Comparison of ENCODE assay signal across 19 cellular contexts in the genomic region with DNA sequence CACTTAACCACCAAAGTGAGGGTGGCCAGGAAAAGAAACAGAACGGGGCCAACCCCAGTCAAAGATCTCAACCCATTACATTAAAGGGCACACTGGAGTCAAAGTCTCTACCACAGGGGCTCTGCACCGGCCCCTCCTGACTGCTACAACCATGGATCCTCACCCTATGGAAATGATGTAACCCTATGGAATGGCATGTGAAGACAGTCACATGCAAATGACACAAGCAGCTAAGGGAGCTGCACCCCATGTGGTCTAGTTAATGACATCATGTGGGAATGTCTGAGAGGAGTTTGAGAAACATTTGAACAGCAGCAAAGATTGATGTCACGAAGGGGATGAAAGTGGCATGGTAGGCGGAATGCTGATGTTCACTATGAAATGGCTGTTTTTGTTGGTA.
DNase-seq lines count a peak whose midpoint lies in the region; ATAC-seq, FAIRE-seq and TF ChIP-seq lines count a peak whose summit lies in the region.
"Had no signal": no experiment of that assay in that cellular context is flagged by ENCODE, and none has a peak within 500 bp of the region (broad histone marks: within the 10 kb centered on the region; RNA-seq: fewer than 3 reads in every experiment).

No MANE protein-coding gene starts in this region.

- H3K79me2 ChIP-seq in H1 (ENCODE audit: control insufficient read depth in 1 of 2, insufficient read depth in 2 of 2, low read length in 2 of 2) = no peaks in the 10 kb centered on the region

- CTCF ChIA-PET in H1 (lab: Charles Lee; ENCODE audit: partially characterized antibody) = no interaction called here

- DNase-seq in Daoy (ENCODE audit: low read depth) = peak; percentile 12
- peak; percentile 7 for DNase-seq in NCI-H69 (lab: John Stamatoyannopoulos, UW)
- peak in 1 of 2 experiments; percentile 9 for DNase-seq in H1 (ENCODE audit: low read depth in 1 of 2, low spot score in 2 of 2)
- DNase-seq in iPS-NIHi7 (ENCODE audit: extremely low spot score) = peak; percentile 22
- no peak for DNase-seq in naive thymus-derived CD8-positive, alpha-beta T cell
- DNase-seq: AML-193, DMS53, KG1, NCI-H1048, NCI-H146, NCI-H2081 treated with DMSO at 0.1 percent for 48 hours, NCI-H226, NCI-H526 treated with DMSO at 0.1 percent for 48 hours, Peyer's patch, SHP77 had no signal

- no peaks in the 10 kb centered on the region for H3K23me2 ChIP-seq in H1 (ENCODE audit: low read depth, low read length)

- H3K27me3 Mint-ChIP-seq in naive thymus-derived CD8-positive, alpha-beta T cell = peaks cover 0 to 1% (median 0%) of the 10 kb centered on the region in 5 donors

- no peaks in the 10 kb centered on the region for H3K27me3 ChIP-seq in H1 (replicated peaks in 1 of 4; ENCODE audit: control insufficient read depth in 3 of 4, extremely low read depth in 1 of 4, insufficient read depth in 3 of 4, low read length in 3 of 4)
- H3K27me3 ChIP-seq: Peyer's patch had no signal

- 0 out of 2 replicates have a peak overlapping the region, but pooled peaks have one; percentile 22 for H2BK12ac ChIP-seq in H1 (ENCODE audit: low read depth, low read length)

- no peaks in the 10 kb centered on the region for H4K20me1 ChIP-seq in H1 (replicated peaks in 1 of 2; ENCODE audit: control insufficient read depth in 1 of 2, insufficient read depth in 2 of 2, low read length in 2 of 2)

- no peak overlapping the region for H2BK5ac ChIP-seq in H1 (ENCODE audit: low read depth, low read length)

- TF ChIP-seq RAD21 in H1 (IDR thresholded peaks at IDR 0.05 in 1 of 2, conservative IDR thresholded peaks at IDR 0.05 in 1 of 2; ENCODE audit: low read depth in 2 of 2, low read length in 2 of 2) = no peak

- ATAC-seq in naive thymus-derived CD8-positive, alpha-beta T cell = no peak
- no peak for ATAC-seq in GM18502 (IDR thresholded peaks at IDR 0.05; ENCODE audit: poor library complexity, unreplicated experiment)
- ATAC-seq in HG03097 (IDR thresholded peaks at IDR 0.05; ENCODE audit: low FRiP score, unreplicated experiment) = no peak

- TF ChIP-seq CTCF in H1 (IDR thresholded peaks at IDR 0.05; ENCODE audit: control extremely low read depth in 1 of 3, insufficient read depth in 1 of 3, low read depth in 1 of 3, low read length in 3 of 3) = no peak

- H3K79me1 ChIP-seq in H1 (ENCODE audit: low read depth, low read length) = no peaks in the 10 kb centered on the region

- TF ChIP-seq POLR2A in H1 (IDR thresholded peaks at IDR 0.05; ENCODE audit: control extremely low read depth in 1 of 2, low read depth in 2 of 2, low read length in 2 of 2) = no peak

- no peak for TF ChIP-seq EP300 in H1 (IDR thresholded peaks at IDR 0.05; ENCODE audit: borderline replicate concordance in 1 of 2, low read depth in 2 of 2, low read length in 2 of 2)

- 88% methylated on average over 4 of the region's 4 CpGs; no CpG with 5 or more reads in 1 of the 2 experiments for WGBS in H1 (ENCODE audit: extremely low coverage in 1 of 2, insufficient coverage in 1 of 2, insufficient read length in 1 of 2, insufficient replicate concordance in 2 of 2, low coverage in 1 of 2, low lambda C conversion rate in 2 of 2, missing lambda C conversion rate in 1 of 2), 2 experiments

- no peak overlapping the region for H2AFZ ChIP-seq in H1 (ENCODE audit: low read length)

- FAIRE-seq in H1 (lab: Jason Lieb, UNC) = peak; percentile 19
- FAIRE-seq: GM18507, HTR-8/SVneo had no signal

- no peak overlapping the region for H3K4me3 ChIP-seq in H1 (ENCODE audit: extremely low read depth in 1 of 4, insufficient read depth in 2 of 4, low read depth in 3 of 4, low read length in 4 of 4)
- H3K4me3 ChIP-seq: Peyer's patch had no signal

- no peak overlapping the region for H2BK15ac ChIP-seq in H1 (ENCODE audit: low read length)

- H3K27ac Mint-ChIP-seq in naive thymus-derived CD8-positive, alpha-beta T cell = no peak overlapping the region

- POLR2A ChIA-PET in H1 (lab: Charles Lee; ENCODE audit: partially characterized antibody) = no interaction called here
- POLR2A ChIA-PET in naive thymus-derived CD8-positive, alpha-beta T cell (lab: Charles Lee) = no interaction called here

- no peak overlapping the region for H3K23ac ChIP-seq in H1 (ENCODE audit: insufficient read length)

- no peaks in the 10 kb centered on the region for H3K36me3 ChIP-seq in H1 (ENCODE audit: control insufficient read depth in 2 of 4, insufficient read depth in 4 of 4, low read length in 3 of 4)
- H3K36me3 ChIP-seq: Peyer's patch had no signal

- no peak overlapping the region for H3K14ac ChIP-seq in H1 (ENCODE audit: insufficient read length)

- no peaks in the 10 kb centered on the region for H3K4me1 Mint-ChIP-seq in naive thymus-derived CD8-positive, alpha-beta T cell

- no peak overlapping the region for H4K91ac ChIP-seq in H1 (replicated peaks; ENCODE audit: insufficient read length, low read length)

- no peak overlapping the region for H3K9ac ChIP-seq in H1 (replicated peaks in 1 of 4; ENCODE audit: extremely low read depth in 1 of 4, low read depth in 3 of 4, low read length in 3 of 4)

- H3K4me3 Mint-ChIP-seq in naive thymus-derived CD8-positive, alpha-beta T cell = no peak overlapping the region

- no peak overlapping the region for H3K27ac ChIP-seq in H1 (ENCODE audit: low read depth, low read length)
- H3K27ac ChIP-seq: Peyer's patch had no signal

- H4K8ac ChIP-seq in H1 (ENCODE audit: extremely low read depth, insufficient read depth, low read length) = no peak overlapping the region

- H3K9me3 Mint-ChIP-seq in naive thymus-derived CD8-positive, alpha-beta T cell = no peaks in the 10 kb centered on the region

- no peak overlapping the region for H3K4me2 ChIP-seq in H1 (ENCODE audit: insufficient read depth in 1 of 2, low read depth in 2 of 2, low read length in 2 of 2)

- H3K56ac ChIP-seq in H1 (replicated peaks; ENCODE audit: insufficient read length, low read depth, low read length) = no peak overlapping the region

- no peak overlapping the region for H3K18ac ChIP-seq in H1 (ENCODE audit: extremely low read depth, low read length)

- H2BK20ac ChIP-seq in H1 (ENCODE audit: low read length) = no peak overlapping the region

- H3K4ac ChIP-seq in H1 (replicated peaks; ENCODE audit: insufficient read length, low read depth, low read length) = no peak overlapping the region

- no peaks in the 10 kb centered on the region; a peak in 1 of 7 replicates for H3K4me1 ChIP-seq in H1 (replicated peaks in 1 of 4; ENCODE audit: control insufficient read depth in 3 of 4, insufficient read depth in 4 of 4, low read length in 3 of 4)
- H3K4me1 ChIP-seq: Peyer's patch had no signal

- no peak overlapping the region for H2BK120ac ChIP-seq in H1 (replicated peaks; ENCODE audit: low read depth, low read length)

- H3K36me3 Mint-ChIP-seq in naive thymus-derived CD8-positive, alpha-beta T cell = no peaks in the 10 kb centered on the region

- H4K5ac ChIP-seq in H1 (ENCODE audit: insufficient read length, low read depth, low read length) = no peak overlapping the region

- no peaks in the 10 kb centered on the region for H3K9me3 ChIP-seq in H1 (ENCODE audit: insufficient read depth in 2 of 2, low read depth in 1 of 2, low read length in 1 of 2)
- H3K9me3 ChIP-seq: Peyer's patch had no signal

- H2AK5ac ChIP-seq in H1 (ENCODE audit: low read depth, low read length) = no peak overlapping the region

TF ChIP-seq in H1, 55 proteins besides CTCF, POLR2A, EP300 and RAD21:
- TF ChIP-seq RXRA (IDR thresholded peaks at IDR 0.05; ENCODE audit: insufficient read depth, low read depth, low read length) = no peak
- TF ChIP-seq, protein P1, sequence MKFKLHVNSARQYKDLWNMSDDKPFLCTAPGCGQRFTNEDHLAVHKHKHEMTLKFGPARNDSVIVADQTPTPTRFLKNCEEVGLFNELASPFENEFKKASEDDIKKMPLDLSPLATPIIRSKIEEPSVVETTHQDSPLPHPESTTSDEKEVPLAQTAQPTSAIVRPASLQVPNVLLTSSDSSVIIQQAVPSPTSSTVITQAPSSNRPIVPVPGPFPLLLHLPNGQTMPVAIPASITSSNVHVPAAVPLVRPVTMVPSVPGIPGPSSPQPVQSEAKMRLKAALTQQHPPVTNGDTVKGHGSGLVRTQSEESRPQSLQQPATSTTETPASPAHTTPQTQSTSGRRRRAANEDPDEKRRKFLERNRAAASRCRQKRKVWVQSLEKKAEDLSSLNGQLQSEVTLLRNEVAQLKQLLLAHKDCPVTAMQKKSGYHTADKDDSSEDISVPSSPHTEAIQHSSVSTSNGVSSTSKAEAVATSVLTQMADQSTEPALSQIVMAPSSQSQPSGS (IDR thresholded peaks at IDR 0.05; ENCODE audit: low read length) = peak; percentile 96
- peak; percentile 75 for TF ChIP-seq CEBPB (IDR thresholded peaks at IDR 0.05; ENCODE audit: low read depth, low read length)
- TF ChIP-seq EZH2 (IDR thresholded peaks at IDR 0.05; ENCODE audit: low read depth, low read length, severe bottlenecking) = no peak
- peak; percentile 47 for TF ChIP-seq CREB1 (IDR thresholded peaks at IDR 0.05)
- TF ChIP-seq HDAC6 (IDR thresholded peaks at IDR 0.05; ENCODE audit: low read depth, low read length) = no peak
- TF ChIP-seq TCF12 (IDR thresholded peaks at IDR 0.05; ENCODE audit: low read depth, low read length) = no peak
- TF ChIP-seq JUND (IDR thresholded peaks at IDR 0.05; ENCODE audit: low read length) = peak; percentile 33; the same call in 1 of the 2 replicates
TF ChIP-seq in H1: peak in this region for 4.

Comparison
In these comparisons a context has a peak if more than half of its experiments do, and no peak if none do; other contexts are left out.
1. DNase-seq: peak in Daoy (single experiment), NCI-H69 (single experiment) and iPS-NIHi7 (single experiment); none in naive thymus-derived CD8-positive, alpha-beta T cell (0 of 10).